1 cellular context compared by ENCODE assay signal in the genomic region with DNA sequence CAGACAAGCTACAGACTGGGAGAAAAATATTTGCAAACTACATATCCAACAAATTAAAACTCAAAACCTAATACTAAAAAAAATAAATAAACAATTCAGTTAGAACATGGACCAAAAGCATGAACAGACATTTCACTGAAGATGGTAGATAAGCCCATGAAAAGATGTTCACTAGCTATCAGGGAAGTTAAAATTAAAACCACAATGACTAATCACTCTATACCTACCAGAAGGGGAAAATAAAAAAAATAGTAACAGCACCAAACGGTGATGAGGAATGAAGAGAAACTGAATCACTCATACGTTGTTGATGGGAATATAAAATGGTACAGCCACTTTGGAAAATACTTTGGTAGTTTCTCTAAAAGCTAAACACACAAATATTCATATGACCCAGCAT.
A peak's percentile ranks its signal among the peaks of the same experiment; 100 is the strongest.
TF ChIP-seq lines count a peak whose summit lies in the region.

No MANE protein-coding gene starts in this region.

TF ChIP-seq in K562, 482 proteins besides CTCF, POLR2A, EP300 and RAD21 (continues in another document):
- TF ChIP-seq COPS2 (conservative IDR thresholded peaks at IDR 0.05) (no peak), MITF (IDR thresholded peaks at IDR 0.05) (no peak), ELF2 (CRISPR knock-in tag; IDR thresholded peaks at IDR 0.05) (no peak), ZNF561 (CRISPR knock-in tag; conservative IDR thresholded peaks at IDR 0.05) (no peak), DPF2 (IDR thresholded peaks at IDR 0.05) (peak; percentile 77), SAFB2 (IDR thresholded peaks at IDR 0.05; ENCODE audit: borderline replicate concordance, low read depth, low read length, severe bottlenecking) (no peak), TFAM (CRISPR knock-in tag; conservative IDR thresholded peaks at IDR 0.05) (no peak), SMARCA4 (IDR thresholded peaks at IDR 0.05) (peak; percentile 67), ARID3A (IDR thresholded peaks at IDR 0.05; ENCODE audit: borderline replicate concordance, low read depth, low read length) (0 out of 2 replicates have a peak, but pooled peaks have one; percentile 28), CC2D1A (IDR thresholded peaks at IDR 0.05) (no peak), MECOM (CRISPR knock-in tag; IDR thresholded peaks at IDR 0.05) (peak; percentile 42; the same call in 1 of the 2 replicates), FOXM1 (IDR thresholded peaks at IDR 0.05; ENCODE audit: low read depth) (0 out of 2 replicates have a peak, but pooled peaks have one; percentile 10), FOXM1 (CRISPR knock-in tag; IDR thresholded peaks at IDR 0.05; ENCODE audit: low read depth) (no peak), EGR1 (conservative IDR thresholded peaks at IDR 0.05) (no peak), SIX5 (IDR thresholded peaks at IDR 0.05; ENCODE audit: borderline replicate concordance in 1 of 2, insufficient read depth in 1 of 2, low read depth in 1 of 2, low read length in 2 of 2) (no peak), ZBTB26 (CRISPR knock-in tag; IDR thresholded peaks at IDR 0.05) (no peak), ZZZ3 (IDR thresholded peaks at IDR 0.05) (no peak), ARID1B (IDR thresholded peaks at IDR 0.05) (peak; percentile 75), CTBP1 (IDR thresholded peaks at IDR 0.05; ENCODE audit: borderline replicate concordance) (peak; percentile 34; the same call in 1 of the 2 replicates), CBFA2T3 (IDR thresholded peaks at IDR 0.05) (peak; percentile 38; the same call in 1 of the 2 replicates), THRA (IDR thresholded peaks at IDR 0.05) (no peak), ZEB2 (IDR thresholded peaks at IDR 0.05) (no peak), HMGXB4 (CRISPR knock-in tag; IDR thresholded peaks at IDR 0.05) (no peak), HSF4 (CRISPR knock-in tag; IDR thresholded peaks at IDR 0.05; ENCODE audit: borderline replicate concordance) (no peak), MXI1 (IDR thresholded peaks at IDR 0.05; ENCODE audit: low read depth, low read length) (no peak), POLR2AphosphoS5 (IDR thresholded peaks at IDR 0.05; ENCODE audit: control insufficient read depth, insufficient read depth, low read depth, low read length) (no peak), PPARD (CRISPR knock-in tag; IDR thresholded peaks at IDR 0.05) (no peak), SPI1 (IDR thresholded peaks at IDR 0.05; ENCODE audit: borderline replicate concordance, low read depth, low read length) (no peak), ZNF668 (CRISPR knock-in tag; IDR thresholded peaks at IDR 0.05) (no peak), TAF9B (IDR thresholded peaks at IDR 0.05; ENCODE audit: partially characterized antibody) (no peak), YBX1 (IDR thresholded peaks at IDR 0.05) (no peak), ZNF780A (CRISPR knock-in tag; IDR thresholded peaks at IDR 0.05) (no peak), ZFP1 (CRISPR knock-in tag; IDR thresholded peaks at IDR 0.05) (no peak), BRF1 (IDR thresholded peaks at IDR 0.05; ENCODE audit: borderline replicate concordance, extremely low read depth, insufficient read length) (no peak), ZNF146 (CRISPR knock-in tag; IDR thresholded peaks at IDR 0.05; ENCODE audit: unreplicated experiment) (no peak), MAFK (IDR thresholded peaks at IDR 0.05; ENCODE audit: low read length) (0 out of 2 replicates have a peak, but pooled peaks have one; percentile 24), IRF2 (CRISPR knock-in tag; IDR thresholded peaks at IDR 0.05) (no peak), NFE2L1 (tag; IDR thresholded peaks at IDR 0.05; ENCODE audit: borderline replicate concordance, low read depth) (no peak)
- TF ChIP-seq, protein P1, sequence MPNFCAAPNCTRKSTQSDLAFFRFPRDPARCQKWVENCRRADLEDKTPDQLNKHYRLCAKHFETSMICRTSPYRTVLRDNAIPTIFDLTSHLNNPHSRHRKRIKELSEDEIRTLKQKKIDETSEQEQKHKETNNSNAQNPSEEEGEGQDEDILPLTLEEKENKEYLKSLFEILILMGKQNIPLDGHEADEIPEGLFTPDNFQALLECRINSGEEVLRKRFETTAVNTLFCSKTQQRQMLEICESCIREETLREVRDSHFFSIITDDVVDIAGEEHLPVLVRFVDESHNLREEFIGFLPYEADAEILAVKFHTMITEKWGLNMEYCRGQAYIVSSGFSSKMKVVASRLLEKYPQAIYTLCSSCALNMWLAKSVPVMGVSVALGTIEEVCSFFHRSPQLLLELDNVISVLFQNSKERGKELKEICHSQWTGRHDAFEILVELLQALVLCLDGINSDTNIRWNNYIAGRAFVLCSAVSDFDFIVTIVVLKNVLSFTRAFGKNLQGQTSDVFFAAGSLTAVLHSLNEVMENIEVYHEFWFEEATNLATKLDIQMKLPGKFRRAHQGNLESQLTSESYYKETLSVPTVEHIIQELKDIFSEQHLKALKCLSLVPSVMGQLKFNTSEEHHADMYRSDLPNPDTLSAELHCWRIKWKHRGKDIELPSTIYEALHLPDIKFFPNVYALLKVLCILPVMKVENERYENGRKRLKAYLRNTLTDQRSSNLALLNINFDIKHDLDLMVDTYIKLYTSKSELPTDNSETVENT (CRISPR knock-in tag; IDR thresholded peaks at IDR 0.05) = no peak
- TF ChIP-seq, protein P2, sequence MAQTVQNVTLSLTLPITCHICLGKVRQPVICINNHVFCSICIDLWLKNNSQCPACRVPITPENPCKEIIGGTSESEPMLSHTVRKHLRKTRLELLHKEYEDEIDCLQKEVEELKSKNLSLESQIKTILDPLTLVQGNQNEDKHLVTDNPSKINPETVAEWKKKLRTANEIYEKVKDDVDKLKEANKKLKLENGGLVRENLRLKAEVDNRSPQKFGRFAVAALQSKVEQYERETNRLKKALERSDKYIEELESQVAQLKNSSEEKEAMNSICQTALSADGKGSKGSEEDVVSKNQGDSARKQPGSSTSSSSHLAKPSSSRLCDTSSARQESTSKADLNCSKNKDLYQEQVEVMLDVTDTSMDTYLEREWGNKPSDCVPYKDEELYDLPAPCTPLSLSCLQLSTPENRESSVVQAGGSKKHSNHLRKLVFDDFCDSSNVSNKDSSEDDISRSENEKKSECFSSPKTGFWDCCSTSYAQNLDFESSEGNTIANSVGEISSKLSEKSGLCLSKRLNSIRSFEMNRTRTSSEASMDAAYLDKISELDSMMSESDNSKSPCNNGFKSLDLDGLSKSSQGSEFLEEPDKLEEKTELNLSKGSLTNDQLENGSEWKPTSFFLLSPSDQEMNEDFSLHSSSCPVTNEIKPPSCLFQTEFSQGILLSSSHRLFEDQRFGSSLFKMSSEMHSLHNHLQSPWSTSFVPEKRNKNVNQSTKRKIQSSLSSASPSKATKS (CRISPR knock-in tag; IDR thresholded peaks at IDR 0.05) = no peak
- TF ChIP-seq, protein P3, sequence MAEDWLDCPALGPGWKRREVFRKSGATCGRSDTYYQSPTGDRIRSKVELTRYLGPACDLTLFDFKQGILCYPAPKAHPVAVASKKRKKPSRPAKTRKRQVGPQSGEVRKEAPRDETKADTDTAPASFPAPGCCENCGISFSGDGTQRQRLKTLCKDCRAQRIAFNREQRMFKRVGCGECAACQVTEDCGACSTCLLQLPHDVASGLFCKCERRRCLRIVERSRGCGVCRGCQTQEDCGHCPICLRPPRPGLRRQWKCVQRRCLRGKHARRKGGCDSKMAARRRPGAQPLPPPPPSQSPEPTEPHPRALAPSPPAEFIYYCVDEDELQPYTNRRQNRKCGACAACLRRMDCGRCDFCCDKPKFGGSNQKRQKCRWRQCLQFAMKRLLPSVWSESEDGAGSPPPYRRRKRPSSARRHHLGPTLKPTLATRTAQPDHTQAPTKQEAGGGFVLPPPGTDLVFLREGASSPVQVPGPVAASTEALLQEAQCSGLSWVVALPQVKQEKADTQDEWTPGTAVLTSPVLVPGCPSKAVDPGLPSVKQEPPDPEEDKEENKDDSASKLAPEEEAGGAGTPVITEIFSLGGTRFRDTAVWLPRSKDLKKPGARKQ (CRISPR knock-in tag; IDR thresholded peaks at IDR 0.05) = no peak
- TF ChIP-seq, protein P4, sequence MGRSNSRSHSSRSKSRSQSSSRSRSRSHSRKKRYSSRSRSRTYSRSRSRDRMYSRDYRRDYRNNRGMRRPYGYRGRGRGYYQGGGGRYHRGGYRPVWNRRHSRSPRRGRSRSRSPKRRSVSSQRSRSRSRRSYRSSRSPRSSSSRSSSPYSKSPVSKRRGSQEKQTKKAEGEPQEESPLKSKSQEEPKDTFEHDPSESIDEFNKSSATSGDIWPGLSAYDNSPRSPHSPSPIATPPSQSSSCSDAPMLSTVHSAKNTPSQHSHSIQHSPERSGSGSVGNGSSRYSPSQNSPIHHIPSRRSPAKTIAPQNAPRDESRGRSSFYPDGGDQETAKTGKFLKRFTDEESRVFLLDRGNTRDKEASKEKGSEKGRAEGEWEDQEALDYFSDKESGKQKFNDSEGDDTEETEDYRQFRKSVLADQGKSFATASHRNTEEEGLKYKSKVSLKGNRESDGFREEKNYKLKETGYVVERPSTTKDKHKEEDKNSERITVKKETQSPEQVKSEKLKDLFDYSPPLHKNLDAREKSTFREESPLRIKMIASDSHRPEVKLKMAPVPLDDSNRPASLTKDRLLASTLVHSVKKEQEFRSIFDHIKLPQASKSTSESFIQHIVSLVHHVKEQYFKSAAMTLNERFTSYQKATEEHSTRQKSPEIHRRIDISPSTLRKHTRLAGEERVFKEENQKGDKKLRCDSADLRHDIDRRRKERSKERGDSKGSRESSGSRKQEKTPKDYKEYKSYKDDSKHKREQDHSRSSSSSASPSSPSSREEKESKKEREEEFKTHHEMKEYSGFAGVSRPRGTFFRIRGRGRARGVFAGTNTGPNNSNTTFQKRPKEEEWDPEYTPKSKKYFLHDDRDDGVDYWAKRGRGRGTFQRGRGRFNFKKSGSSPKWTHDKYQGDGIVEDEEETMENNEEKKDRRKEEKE (IDR thresholded peaks at IDR 0.05; ENCODE audit: borderline replicate concordance in 1 of 2, control insufficient read depth in 1 of 2, low read depth in 2 of 2, low read length in 1 of 2) = no peak
- TF ChIP-seq, protein P5, sequence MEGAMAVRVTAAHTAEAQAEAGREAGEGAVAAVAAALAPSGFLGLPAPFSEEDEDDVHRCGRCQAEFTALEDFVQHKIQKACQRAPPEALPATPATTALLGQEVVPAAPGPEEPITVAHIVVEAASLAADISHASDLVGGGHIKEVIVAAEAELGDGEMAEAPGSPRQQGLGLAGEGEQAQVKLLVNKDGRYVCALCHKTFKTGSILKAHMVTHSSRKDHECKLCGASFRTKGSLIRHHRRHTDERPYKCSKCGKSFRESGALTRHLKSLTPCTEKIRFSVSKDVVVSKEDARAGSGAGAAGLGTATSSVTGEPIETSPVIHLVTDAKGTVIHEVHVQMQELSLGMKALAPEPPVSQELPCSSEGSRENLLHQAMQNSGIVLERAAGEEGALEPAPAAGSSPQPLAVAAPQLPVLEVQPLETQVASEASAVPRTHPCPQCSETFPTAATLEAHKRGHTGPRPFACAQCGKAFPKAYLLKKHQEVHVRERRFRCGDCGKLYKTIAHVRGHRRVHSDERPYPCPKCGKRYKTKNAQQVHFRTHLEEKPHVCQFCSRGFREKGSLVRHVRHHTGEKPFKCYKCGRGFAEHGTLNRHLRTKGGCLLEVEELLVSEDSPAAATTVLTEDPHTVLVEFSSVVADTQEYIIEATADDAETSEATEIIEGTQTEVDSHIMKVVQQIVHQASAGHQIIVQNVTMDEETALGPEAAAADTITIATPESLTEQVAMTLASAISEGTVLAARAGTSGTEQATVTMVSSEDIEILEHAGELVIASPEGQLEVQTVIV (CRISPR knock-in tag; IDR thresholded peaks at IDR 0.05; ENCODE audit: borderline replicate concordance) = no peak
